ENCODE assay signal across 13 cellular contexts in genomic region chr7:116512524-116513188, GRCh38. TPM values are rescaled to one million over a fixed set of nuclear protein-coding genes. Genes with fewer than 3 reads are reported as not detected.
DNase-seq lines count a peak whose midpoint lies in the region; ATAC-seq and TF ChIP-seq lines count a peak whose summit lies in the region.
"Had no signal": no experiment of that assay in that cellular context is flagged by ENCODE, and none has a peak within 500 bp of the region (broad histone marks: within the 10 kb centered on the region; RNA-seq: fewer than 3 reads in every experiment).

No MANE protein-coding gene starts in this region.

- peak overlapping the region; percentile 78 for H3K27ac ChIP-seq in AG04450 (ENCODE audit: low read depth, low read length)
- peak overlapping the region; percentile 95 for H3K27ac ChIP-seq in KMS-11

- peaks cover 13% of the 10 kb centered on the region for H3K27me3 Mint-ChIP-seq in central memory CD8-positive, alpha-beta T cell
- H3K27me3 Mint-ChIP-seq in mesothelial cell of epicardium (ENCODE audit: low read depth) (no peaks in the 10 kb centered on the region), endothelial cell (ENCODE audit: unreplicated experiment) (no peaks in the 10 kb centered on the region)

- ATAC-seq in central memory CD8-positive, alpha-beta T cell (replicated peaks; ENCODE audit: extremely low read depth, poor library complexity, severe bottlenecking) = no peak

- no peaks in the 10 kb centered on the region for H4K20me1 ChIP-seq in KMS-11 (ENCODE audit: insufficient read depth)

- H3K4me3 Mint-ChIP-seq in central memory CD8-positive, alpha-beta T cell = peak overlapping the region; percentile 92
- H3K4me3 Mint-ChIP-seq in mesothelial cell of epicardium = no peak overlapping the region
- no peak overlapping the region for H3K4me3 Mint-ChIP-seq in endothelial cell (ENCODE audit: unreplicated experiment)

- H3K27me3 ChIP-seq in AG04450 (ENCODE audit: control insufficient read depth, insufficient read depth, low read length) = no peaks in the 10 kb centered on the region
- H3K27me3 ChIP-seq in KMS-11 (ENCODE audit: insufficient read depth, low read depth) = no peaks in the 10 kb centered on the region

- peak overlapping the region; percentile 92 for H3K4me2 ChIP-seq in KMS-11

- TF ChIP-seq CTCF in AG04450 (IDR thresholded peaks at IDR 0.05; ENCODE audit: low read depth, low read length) (no peak), KMS-11 (conservative IDR thresholded peaks at IDR 0.05; ENCODE audit: low read depth, low read length) (no peak), mesothelial cell of epicardium (IDR thresholded peaks at IDR 0.05; ENCODE audit: unreplicated experiment) (no peak), endothelial cell (IDR thresholded peaks at IDR 0.05; ENCODE audit: unreplicated experiment) (no peak)

- peaks cover 35% of the 10 kb centered on the region for H3K4me1 ChIP-seq in KMS-11 (ENCODE audit: low read depth, poor library complexity, severe bottlenecking)

- peak overlapping the region; percentile 91 for H3K9ac ChIP-seq in KMS-11

- H3K9me3 Mint-ChIP-seq in central memory CD8-positive, alpha-beta T cell = no peaks in the 10 kb centered on the region
- H3K9me3 Mint-ChIP-seq in mesothelial cell of epicardium = no peaks in the 10 kb centered on the region
- no peaks in the 10 kb centered on the region for H3K9me3 Mint-ChIP-seq in endothelial cell (ENCODE audit: unreplicated experiment)

- H3K9me3 ChIP-seq in AG04450 (ENCODE audit: control insufficient read depth, insufficient read depth, low read length) = no peaks in the 10 kb centered on the region

- no peaks in the 10 kb centered on the region for H3K79me2 ChIP-seq in KMS-11 (ENCODE audit: insufficient read depth, low read depth)

- H3K27ac Mint-ChIP-seq in central memory CD8-positive, alpha-beta T cell (ENCODE audit: low read depth) = peak overlapping the region; percentile 87
- no peak overlapping the region for H3K27ac Mint-ChIP-seq in mesothelial cell of epicardium
- no peak overlapping the region for H3K27ac Mint-ChIP-seq in endothelial cell (ENCODE audit: unreplicated experiment)
- H3K27ac Mint-ChIP-seq: progenitor cell of endocrine pancreas had no signal

- H3K36me3 ChIP-seq in KMS-11 (ENCODE audit: insufficient read depth) = no peaks in the 10 kb centered on the region

- peaks cover 20% of the 10 kb centered on the region for H3K4me1 Mint-ChIP-seq in central memory CD8-positive, alpha-beta T cell
- peaks cover 22% of the 10 kb centered on the region for H3K4me1 Mint-ChIP-seq in mesothelial cell of epicardium
- peaks cover 16% of the 10 kb centered on the region for H3K4me1 Mint-ChIP-seq in endothelial cell (ENCODE audit: unreplicated experiment)

- DNase-seq in AG04450 (ENCODE audit: low read depth, low spot score) = no peak
- no peak for DNase-seq in central memory CD8-positive, alpha-beta T cell (ENCODE audit: low spot score in 2 of 2)
- DNase-seq in myocyte (ENCODE audit: low read depth) = peak; percentile 64
- DNase-seq in mesothelial cell of epicardium (ENCODE audit: low spot score in 2 of 2, unreplicated experiment in 2 of 2) = no peak
- no peak for DNase-seq in endothelial cell (ENCODE audit: low spot score)
- DNase-seq in activated CD4-positive, CD25-positive, alpha-beta regulatory T cell treated with anti-CD3 and anti-CD28 coated beads, Interleukin-2, amount 50 U/mL, for 72 hours = no peak
- no peak for DNase-seq in NCI-H1048 (lab: John Stamatoyannopoulos, UW)
- DNase-seq: activated CD4-positive, alpha-beta T cell treated with anti-CD3 and anti-CD28 coated beads for 1 hour; DMS 273 treated with DMSO at 0.1 percent for 48 hours; GOT3; NCI-H1105 treated with DMSO at 0.1 percent for 48 hours had no signal

- peaks cover 2% of the 10 kb centered on the region for H3K36me3 Mint-ChIP-seq in central memory CD8-positive, alpha-beta T cell (ENCODE audit: insufficient read depth)
- H3K36me3 Mint-ChIP-seq in mesothelial cell of epicardium = no peaks in the 10 kb centered on the region
- H3K36me3 Mint-ChIP-seq in endothelial cell (ENCODE audit: low read depth, unreplicated experiment) = no peaks in the 10 kb centered on the region

- peak overlapping the region; percentile 76 for H2AFZ ChIP-seq in KMS-11 (ENCODE audit: low read depth)

- POLR2A ChIA-PET in AG04450 (lab: Yijun Ruan, JAX) = no interaction called here

- CTCF ChIA-PET in AG04450 (lab: Charles Lee) = no interaction called here

- no peak overlapping the region for H3K4me3 ChIP-seq in AG04450 (ENCODE audit: low read depth, low read length)
- peak overlapping the region; percentile 94 for H3K4me3 ChIP-seq in KMS-11 (IDR thresholded peaks at IDR 0.05; ENCODE audit: insufficient read depth, low read depth, low read length)

RNA-seq across cellular contexts. Expression of gene CAV1, which starts 12.2 kb away (rescaled TPM):
- polyA plus RNA-seq in AG04450 (2011; rRNA removed) = 1,209 and 1,356 TPM in 2 replicates
- 1,205 and 1,557 TPM in 2 replicates for polyA minus RNA-seq in AG04450 (2011; rRNA and poly(A)+ RNA removed)
- total RNA-seq in myocyte = 213 and 259 TPM in 2 replicates
- 443 TPM for polyA plus RNA-seq in myocyte (2012)
- total RNA-seq in mesothelial cell of epicardium = 2.6 to 3.4 TPM (median 2.7 TPM) in 3 replicates
- 48.2 TPM for total RNA-seq in endothelial cell (ENCODE audit: unreplicated experiment)

RNA-seq across cellular contexts. Expression of gene CAV2, which starts 13.1 kb away (rescaled TPM):
- 241 and 265 TPM in 2 replicates for polyA plus RNA-seq in AG04450 (2011; rRNA removed)
- 173 and 190 TPM in 2 replicates for polyA minus RNA-seq in AG04450 (2011; rRNA and poly(A)+ RNA removed)
- total RNA-seq in myocyte = 89.0 and 131 TPM in 2 replicates
- 206 TPM for polyA plus RNA-seq in myocyte (2012)
- total RNA-seq in mesothelial cell of epicardium = 8.5 to 10.8 TPM (median 8.9 TPM) in 3 replicates
- total RNA-seq in endothelial cell (ENCODE audit: unreplicated experiment) = 35.5 TPM

Comparison
In these comparisons a context has a peak if more than half of its experiments do, and no peak if none do; other contexts are left out.
1. RNA of gene CAV1, which starts 12.2 kb away (total RNA-seq): 213 to 259 TPM in myocyte and 48.2 TPM in endothelial cell (single experiment); 2.6 to 3.4 TPM in mesothelial cell of epicardium; every median in the first group is over 10 times any median in the second.